8 cellular contexts compared by ENCODE assay signal in the genomic region with DNA sequence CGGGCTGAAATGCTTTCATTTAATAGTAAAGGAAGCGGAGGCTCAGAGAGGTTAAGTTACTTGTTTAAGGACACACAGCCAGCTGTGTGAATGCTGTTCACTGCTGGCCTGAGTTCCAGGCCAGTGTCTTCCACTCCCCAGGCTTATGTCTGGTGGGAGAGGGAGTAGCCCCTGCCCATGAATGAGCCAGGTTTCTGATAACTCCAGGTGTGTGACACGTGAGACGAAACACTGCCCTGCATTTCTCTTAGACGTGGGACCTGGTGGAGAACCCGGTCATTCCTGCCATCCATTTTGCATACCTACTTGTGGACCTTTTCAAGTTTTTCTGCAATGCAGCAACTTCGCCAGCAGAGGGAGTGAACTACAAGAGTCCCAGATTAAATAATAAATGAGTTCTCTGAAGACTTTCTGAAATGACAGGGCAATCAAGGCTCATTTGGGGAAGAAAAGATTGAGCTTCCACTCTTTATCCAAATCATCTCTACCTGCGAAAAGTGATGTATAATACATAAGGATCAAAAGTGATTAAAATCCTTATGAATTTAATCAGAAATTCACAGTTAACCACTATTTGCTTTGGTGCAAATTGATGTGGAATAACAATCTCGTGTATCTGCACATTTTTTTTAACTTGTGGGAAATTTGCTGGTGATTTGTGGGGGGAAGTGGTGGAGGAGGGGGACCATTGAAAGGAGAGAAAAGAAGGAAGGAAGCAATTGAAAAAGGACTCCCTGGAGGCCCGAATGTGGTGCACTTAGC.
A peak's percentile ranks its signal among the peaks of the same experiment; 100 is the strongest.
DNase-seq lines count a peak whose midpoint lies in the region; ATAC-seq and TF ChIP-seq lines count a peak whose summit lies in the region.

No MANE protein-coding gene starts in this region.

- intact Hi-C loops in psoas muscle (cut with DNase I) = no loop called here

- no peaks in the 10 kb centered on the region for H3K79me2 ChIP-seq in OCI-LY1 (ENCODE audit: insufficient read depth, low read length)

- H3K4me2 ChIP-seq in OCI-LY1 (ENCODE audit: low read length) = no peak overlapping the region

- ATAC-seq in psoas muscle (peak in 2 of 4 donors; percentile 59 to 67), GM19463 (IDR thresholded peaks at IDR 0.05; ENCODE audit: unreplicated experiment) (no peak)

- no peaks in the 10 kb centered on the region for H4K20me1 ChIP-seq in OCI-LY1 (ENCODE audit: insufficient read depth, low read length)

- no peaks in the 10 kb centered on the region for H3F3A ChIP-seq in OCI-LY1 (ENCODE audit: insufficient read depth, low read length)

- no peak overlapping the region for H3K27ac ChIP-seq in OCI-LY1 (ENCODE audit: low read depth, low read length, poor library complexity, severe bottlenecking)
- no peak overlapping the region for H3K27ac ChIP-seq in psoas muscle

- no peaks in the 10 kb centered on the region for H3K9me2 ChIP-seq in OCI-LY1 (ENCODE audit: low read depth, low read length)

- H3K9me3 ChIP-seq in OCI-LY1 (ENCODE audit: low read length) (no peaks in the 10 kb centered on the region), psoas muscle (no peaks in the 10 kb centered on the region)

- H3K36me3 ChIP-seq in OCI-LY1 (ENCODE audit: insufficient read depth, low read length) (no peaks in the 10 kb centered on the region), psoas muscle (ENCODE audit: insufficient read depth in 1 of 2, low read depth in 1 of 2) (no peaks in the 10 kb centered on the region)

- no peak overlapping the region for H2AFZ ChIP-seq in OCI-LY1 (ENCODE audit: low read length)

- WGBS in psoas muscle, 3 donors = 39 to 47% (median 44%) methylated on average over 10 of the region's 10 CpGs

- H3K27me3 ChIP-seq in OCI-LY1 (ENCODE audit: insufficient read depth, low read length) = no peaks in the 10 kb centered on the region
- no peaks in the 10 kb centered on the region for H3K27me3 ChIP-seq in psoas muscle (ENCODE audit: insufficient read depth in 3 of 3, low read length in 2 of 3)

- DNase-seq in DMS153 treated with DMSO at 0.1 percent for 48 hours (lab: John Stamatoyannopoulos, UW; ENCODE audit: unreplicated experiment) = peak; percentile 44
- DNase-seq in HPDE6-E6E7 (ENCODE audit: extremely low spot score) = peak; percentile 50
- DNase-seq in activated effector memory CD4-positive, alpha-beta T cell treated with Interleukin-2 at 50 U/mL for 16 hours = peak; percentile 17
- peak; percentile 29 for DNase-seq in glomerular endothelial cell (ENCODE audit: extremely low read depth, low read depth, low spot score)
- DNase-seq in psoas muscle = no peak
- DNase-seq in cortex of kidney (lab: John Stamatoyannopoulos, UW) = no peak

- H3K4me1 ChIP-seq in OCI-LY1 (ENCODE audit: insufficient read depth, low read length, severe bottlenecking) (no peaks in the 10 kb centered on the region), psoas muscle (no peaks in the 10 kb centered on the region)

- H3K9ac ChIP-seq in OCI-LY1 (ENCODE audit: low read length) = no peak overlapping the region

- TF ChIP-seq CTCF in OCI-LY1 (IDR thresholded peaks at IDR 0.05; ENCODE audit: low read length) = peak; percentile 76
- peak; percentile 83 for TF ChIP-seq CTCF in psoas muscle (IDR thresholded peaks at IDR 0.05)

- H3K4me3 ChIP-seq in OCI-LY1 (ENCODE audit: low read depth, low read length, poor library complexity, severe bottlenecking) (no peak overlapping the region), psoas muscle (no peak overlapping the region)

Comparison
In these comparisons a context has a peak if more than half of its experiments do, and no peak if none do; other contexts are left out.
1. DNase-seq: peak in DMS153 treated with DMSO at 0.1 percent for 48 hours (single experiment), HPDE6-E6E7 (single experiment), activated effector memory CD4-positive, alpha-beta T cell treated with Interleukin-2 at 50 U/mL for 16 hours (single experiment) and glomerular endothelial cell (single experiment); none in psoas muscle (0 of 2) and cortex of kidney (single experiment).